In genomic region chr11:17719940-17720795, GRCh38 we compare ENCODE assay signal across 1 cellular context.
TF ChIP-seq lines count a peak whose summit lies in the region.

No MANE protein-coding gene starts in this region.

TF ChIP-seq in SK-N-SH, 30 proteins besides CTCF, POLR2A, EP300 and RAD21 (continued from another document):
- TF ChIP-seq IRF3 (IDR thresholded peaks at IDR 0.05; ENCODE audit: low read depth, low read length) (no peak), NRF1 (IDR thresholded peaks at IDR 0.05; ENCODE audit: low read depth, low read length) (no peak)
